In genomic region chr1:59779949-59780348, GRCh38 we compare ENCODE assay signal across 18 cellular contexts. TPM values are rescaled to one million over a fixed set of nuclear protein-coding genes. Genes with fewer than 3 reads are reported as not detected.
A peak's percentile ranks its signal among the peaks of the same experiment; 100 is the strongest.
DNase-seq lines count a peak whose midpoint lies in the region; ATAC-seq, FAIRE-seq and TF ChIP-seq lines count a peak whose summit lies in the region.
"Had no signal": no experiment of that assay in that cellular context is flagged by ENCODE, and none has a peak within 500 bp of the region (broad histone marks: within the 10 kb centered on the region; RNA-seq: fewer than 3 reads in every experiment).

No MANE protein-coding gene starts in this region.

- no peaks in the 10 kb centered on the region for H3K27me3 ChIP-seq in DOHH2 (ENCODE audit: control insufficient read depth, low read length)
- no peaks in the 10 kb centered on the region for H3K27me3 ChIP-seq in keratinocyte (ENCODE audit: control insufficient read depth, extremely low read depth, insufficient read depth, low read length)
- H3K27me3 ChIP-seq: BLaER1 treated with 17β-estradiol and CSF1 and Interleukin-3, amounts not matched to agents 10 nM and 100 nM; heart right ventricle; uterus had no signal

- H3K27ac ChIP-seq in DOHH2 (ENCODE audit: low read depth, low read length) = no peak overlapping the region
- no peak overlapping the region for H3K27ac ChIP-seq in keratinocyte (ENCODE audit: control insufficient read depth, insufficient read depth, low read length)
- H3K27ac ChIP-seq: BLaER1 treated with 17β-estradiol and CSF1 and Interleukin-3, amounts not matched to agents 10 nM and 100 nM; heart right ventricle; uterus had no signal

- H3K9me1 ChIP-seq in keratinocyte (ENCODE audit: control insufficient read depth, extremely low read depth, insufficient read depth, low read length) = no peaks in the 10 kb centered on the region

- CTCF ChIA-PET in activated CD8-positive, alpha-beta T cell treated with anti-CD3 and anti-CD28 coated beads, Interleukin-2, amount 10 ng/mL, durations not matched to agents 7 days and 5 days (lab: Charles Lee) = interaction anchor here (1.0 kb wide), 1 partner anchor 167 kb away, joined by 4 read pairs; no protein-coding TSS in a partner anchor

- no peaks in the 10 kb centered on the region for H3F3A ChIP-seq in DOHH2 (ENCODE audit: control insufficient read depth, insufficient read depth)

- FAIRE-seq in keratinocyte (lab: Jason Lieb, UNC) = no peak

- POLR2A ChIA-PET in activated CD8-positive, alpha-beta T cell treated with anti-CD3 and anti-CD28 coated beads, Interleukin-2, amount 10 ng/mL, durations not matched to agents 7 days and 5 days (lab: Charles Lee) = no interaction called here

- TF ChIP-seq CTCF in DOHH2 (IDR thresholded peaks at IDR 0.05; ENCODE audit: low read depth, low read length, poor library complexity, severe bottlenecking) (peak; percentile 14), HFFc6 (IDR thresholded peaks at IDR 0.05) (peak; percentile 51), keratinocyte (optimal IDR thresholded peaks at IDR 0.05 in 1 of 3, IDR thresholded peaks at IDR 0.05 in 1 of 3, conservative IDR thresholded peaks at IDR 0.05 in 1 of 3; ENCODE audit: extremely low read depth in 1 of 3, insufficient read depth in 2 of 3, low read length in 3 of 3) (peak in 2 of 3 experiments; percentile 9 to 20)

- H3K36me3 ChIP-seq in DOHH2 (ENCODE audit: control insufficient read depth, low read length) (no peaks in the 10 kb centered on the region), keratinocyte (ENCODE audit: control insufficient read depth in 2 of 2, extremely low read depth in 1 of 2, insufficient read depth in 2 of 2, low read length in 2 of 2) (no peaks in the 10 kb centered on the region)
- H3K36me3 ChIP-seq: BLaER1 treated with 17β-estradiol and CSF1 and Interleukin-3, amounts not matched to agents 10 nM and 100 nM; heart right ventricle; uterus had no signal

- H3K9me3 ChIP-seq in DOHH2 (ENCODE audit: control insufficient read depth, insufficient read depth, low read length) (no peaks in the 10 kb centered on the region), keratinocyte (ENCODE audit: control insufficient read depth, low read depth, low read length) (no peaks in the 10 kb centered on the region)
- H3K9me3 ChIP-seq: heart right ventricle, uterus had no signal

- dilution Hi-C loops in keratinocyte (cut with MboI; ENCODE audit: extremely low pct_ligation_motif_present, low sequenced_read_pairs) = no loop called here

- no peaks in the 10 kb centered on the region; the same call in 1 of the 2 replicates for H3K27me3 Mint-ChIP-seq in HFFc6 (ENCODE audit: insufficient read depth)
- H3K27me3 Mint-ChIP-seq in activated CD8-positive, alpha-beta T cell treated with anti-CD3 and anti-CD28 coated beads, Interleukin-2, amount 10 ng/mL, durations not matched to agents 7 days and 5 days (ENCODE audit: low read depth) = peaks cover 3% of the 10 kb centered on the region
- H3K27me3 Mint-ChIP-seq in activated naive CD8-positive, alpha-beta T cell treated with anti-CD3 and anti-CD28 coated beads for 36 hours = no peaks in the 10 kb centered on the region
- H3K27me3 Mint-ChIP-seq: stimulated activated naive B cell treated with anti-CD40 and anti-IgM and Interleukin-4, amounts not matched to agents 10 μg/mL and 1 μg/mL and 100 μg/mL, for 72 hours had no signal

- H3K4me1 Mint-ChIP-seq in HFFc6 (ENCODE audit: low read depth) = peaks cover 21% of the 10 kb centered on the region
- H3K4me1 Mint-ChIP-seq in activated CD8-positive, alpha-beta T cell treated with anti-CD3 and anti-CD28 coated beads, Interleukin-2, amount 10 ng/mL, durations not matched to agents 7 days and 5 days (ENCODE audit: low read depth) = no peaks in the 10 kb centered on the region
- no peaks in the 10 kb centered on the region for H3K4me1 Mint-ChIP-seq in activated naive CD8-positive, alpha-beta T cell treated with anti-CD3 and anti-CD28 coated beads for 36 hours
- H3K4me1 Mint-ChIP-seq: activated naive CD8-positive, alpha-beta T cell treated with anti-CD3 and anti-CD28 coated beads, Interleukin-2, amount 10 ng/mL, durations not matched to agents 7 days and 5 days; naive thymus-derived CD8-positive, alpha-beta T cell; stimulated activated naive B cell treated with anti-CD40 and anti-IgM and Interleukin-4, amounts not matched to agents 10 μg/mL and 1 μg/mL and 100 μg/mL, for 72 hours had no signal

- no peaks in the 10 kb centered on the region for H3K9me2 ChIP-seq in DOHH2 (replicated peaks; ENCODE audit: control insufficient read depth, low read length)

- no peak overlapping the region for H3K9ac ChIP-seq in keratinocyte (ENCODE audit: control insufficient read depth, extremely low read depth, insufficient read depth, low read length)
- H3K9ac ChIP-seq: BLaER1 treated with 17β-estradiol and CSF1 and Interleukin-3, amounts not matched to agents 10 nM and 100 nM had no signal

- H3K4me1 ChIP-seq in DOHH2 (ENCODE audit: control insufficient read depth, low read length) (no peaks in the 10 kb centered on the region), keratinocyte (ENCODE audit: control insufficient read depth, extremely low read depth, insufficient read depth, low read length) (no peaks in the 10 kb centered on the region)
- H3K4me1 ChIP-seq: uterus had no signal

- H4K20me1 ChIP-seq in DOHH2 (ENCODE audit: control insufficient read depth, insufficient read depth, low read depth, low read length) (no peaks in the 10 kb centered on the region), keratinocyte (ENCODE audit: control insufficient read depth, extremely low read depth, insufficient read depth, low read length) (no peaks in the 10 kb centered on the region)
- H4K20me1 ChIP-seq: BLaER1 treated with 17β-estradiol and CSF1 and Interleukin-3, amounts not matched to agents 10 nM and 100 nM had no signal

- ATAC-seq in activated CD8-positive, alpha-beta T cell treated with anti-CD3 and anti-CD28 coated beads, Interleukin-2, amount 10 ng/mL, durations not matched to agents 7 days and 5 days = no peak
- ATAC-seq: activated CD4-positive, CD25-positive, alpha-beta regulatory T cell treated with anti-CD3 and anti-CD28 coated beads, Interleukin-2, amount 50 U/mL, for 24 hours; heart right ventricle; naive thymus-derived CD8-positive, alpha-beta T cell; right cardiac atrium; stimulated activated naive B cell treated with anti-CD40 and anti-IgM and Interleukin-4, amounts not matched to agents 10 μg/mL and 1 μg/mL and 100 μg/mL, for 72 hours had no signal

- no peaks in the 10 kb centered on the region for H3K9me3 Mint-ChIP-seq in HFFc6
- no peaks in the 10 kb centered on the region for H3K9me3 Mint-ChIP-seq in activated CD8-positive, alpha-beta T cell treated with anti-CD3 and anti-CD28 coated beads, Interleukin-2, amount 10 ng/mL, durations not matched to agents 7 days and 5 days (ENCODE audit: insufficient read depth)
- no peaks in the 10 kb centered on the region for H3K9me3 Mint-ChIP-seq in activated naive CD8-positive, alpha-beta T cell treated with anti-CD3 and anti-CD28 coated beads for 36 hours
- H3K9me3 Mint-ChIP-seq: activated naive CD8-positive, alpha-beta T cell treated with anti-CD3 and anti-CD28 coated beads, Interleukin-2, amount 10 ng/mL, durations not matched to agents 7 days and 5 days; naive thymus-derived CD8-positive, alpha-beta T cell; stimulated activated naive B cell treated with anti-CD40 and anti-IgM and Interleukin-4, amounts not matched to agents 10 μg/mL and 1 μg/mL and 100 μg/mL, for 72 hours had no signal

- no peak overlapping the region for H3K4me3 ChIP-seq in DOHH2 (ENCODE audit: low read length)
- H3K4me3 ChIP-seq in keratinocyte (ENCODE audit: control insufficient read depth in 2 of 3, extremely low read depth in 1 of 3, insufficient read depth in 2 of 3, low read depth in 1 of 3, low read length in 3 of 3) = no peak overlapping the region
- H3K4me3 ChIP-seq: BLaER1 treated with 17β-estradiol and CSF1 and Interleukin-3, amounts not matched to agents 10 nM and 100 nM; heart right ventricle; uterus had no signal

- no peak overlapping the region for H3K27ac Mint-ChIP-seq in HFFc6
- no peak overlapping the region for H3K27ac Mint-ChIP-seq in activated CD8-positive, alpha-beta T cell treated with anti-CD3 and anti-CD28 coated beads, Interleukin-2, amount 10 ng/mL, durations not matched to agents 7 days and 5 days
- no peak overlapping the region for H3K27ac Mint-ChIP-seq in activated naive CD8-positive, alpha-beta T cell treated with anti-CD3 and anti-CD28 coated beads for 36 hours
- H3K27ac Mint-ChIP-seq: activated naive CD8-positive, alpha-beta T cell treated with anti-CD3 and anti-CD28 coated beads, Interleukin-2, amount 10 ng/mL, durations not matched to agents 7 days and 5 days; naive thymus-derived CD8-positive, alpha-beta T cell; stimulated activated naive B cell treated with anti-CD40 and anti-IgM and Interleukin-4, amounts not matched to agents 10 μg/mL and 1 μg/mL and 100 μg/mL, for 72 hours had no signal

- no peak overlapping the region for H3K4me3 Mint-ChIP-seq in HFFc6
- no peak overlapping the region for H3K4me3 Mint-ChIP-seq in activated CD8-positive, alpha-beta T cell treated with anti-CD3 and anti-CD28 coated beads, Interleukin-2, amount 10 ng/mL, durations not matched to agents 7 days and 5 days
- no peak overlapping the region for H3K4me3 Mint-ChIP-seq in activated naive CD8-positive, alpha-beta T cell treated with anti-CD3 and anti-CD28 coated beads for 36 hours
- H3K4me3 Mint-ChIP-seq: activated naive CD8-positive, alpha-beta T cell treated with anti-CD3 and anti-CD28 coated beads, Interleukin-2, amount 10 ng/mL, durations not matched to agents 7 days and 5 days; naive thymus-derived CD8-positive, alpha-beta T cell; stimulated activated naive B cell treated with anti-CD40 and anti-IgM and Interleukin-4, amounts not matched to agents 10 μg/mL and 1 μg/mL and 100 μg/mL, for 72 hours had no signal

- no peak overlapping the region for H3K4me2 ChIP-seq in DOHH2 (ENCODE audit: low read length)
- no peak overlapping the region for H3K4me2 ChIP-seq in keratinocyte (ENCODE audit: control insufficient read depth, extremely low read depth, insufficient read depth, low read depth, low read length)
- H3K4me2 ChIP-seq: BLaER1 treated with 17β-estradiol and CSF1 and Interleukin-3, amounts not matched to agents 10 nM and 100 nM had no signal

- no peak overlapping the region for H2AFZ ChIP-seq in keratinocyte (ENCODE audit: control insufficient read depth, low read length)

- no peaks in the 10 kb centered on the region for H3K79me2 ChIP-seq in DOHH2 (ENCODE audit: control insufficient read depth, low read length)
- no peaks in the 10 kb centered on the region for H3K79me2 ChIP-seq in keratinocyte (ENCODE audit: control insufficient read depth, insufficient read depth, low read length)

- H3K36me3 Mint-ChIP-seq in HFFc6 (ENCODE audit: low read depth) = no peaks in the 10 kb centered on the region
- H3K36me3 Mint-ChIP-seq in activated CD8-positive, alpha-beta T cell treated with anti-CD3 and anti-CD28 coated beads, Interleukin-2, amount 10 ng/mL, durations not matched to agents 7 days and 5 days (ENCODE audit: low read depth) = no peaks in the 10 kb centered on the region
- no peaks in the 10 kb centered on the region for H3K36me3 Mint-ChIP-seq in activated naive CD8-positive, alpha-beta T cell treated with anti-CD3 and anti-CD28 coated beads for 36 hours
- H3K36me3 Mint-ChIP-seq: activated naive CD8-positive, alpha-beta T cell treated with anti-CD3 and anti-CD28 coated beads, Interleukin-2, amount 10 ng/mL, durations not matched to agents 7 days and 5 days; naive thymus-derived CD8-positive, alpha-beta T cell; stimulated activated naive B cell treated with anti-CD40 and anti-IgM and Interleukin-4, amounts not matched to agents 10 μg/mL and 1 μg/mL and 100 μg/mL, for 72 hours had no signal

- DNase-seq in HFFc6 (no peak), RPMI7951 (ENCODE audit: low read depth) (peak; percentile 16), keratinocyte (ENCODE audit: low read depth, low spot score) (no peak), NCI-H128 (lab: John Stamatoyannopoulos, UW; ENCODE audit: unreplicated experiment) (no peak), kidney tubule cell (ENCODE audit: low spot score) (no peak)
- DNase-seq in activated CD8-positive, alpha-beta T cell treated with anti-CD3 and anti-CD28 coated beads, Interleukin-2, amount 10 ng/mL, durations not matched to agents 7 days and 5 days = no peak
- DNase-seq in activated naive CD8-positive, alpha-beta T cell treated with anti-CD3 and anti-CD28 coated beads for 36 hours = no peak
- DNase-seq: activated naive CD8-positive, alpha-beta T cell treated with anti-CD3 and anti-CD28 coated beads, Interleukin-2, amount 10 ng/mL, durations not matched to agents 7 days and 5 days; EL; heart right ventricle; NCI-H2029 treated with DMSO at 0.1 percent for 48 hours; right cardiac atrium; stimulated activated naive B cell treated with anti-CD40 and anti-IgM and Interleukin-4, amounts not matched to agents 10 μg/mL and 1 μg/mL and 100 μg/mL, for 72 hours; uterus had no signal

RNA-seq across cellular contexts. Expression of gene HOOK1, which starts 34.8 kb away (rescaled TPM):
- not detected for total RNA-seq in HFFc6 (2021; fragmentation: NEBNext Ultra II Directional; extraction: Animal tissue kit (Norgen Biotek cat#: 25700))
- not detected in 2 replicates for total RNA-seq in RPMI7951 (2014; rRNA removed; shearing (Covaris generic))
- 3.1 to 12.7 TPM (median 11.8 TPM) in 3 replicates for polyA plus RNA-seq in keratinocyte
- polyA plus RNA-seq in keratinocyte (2011; ENCODE audit: low read depth) = 117 TPM
- polyA plus RNA-seq in keratinocyte (2011; cell fraction: cytosol; rRNA removed) = 2.5 and 4.4 TPM in 2 replicates
- 8.2 and 14.0 TPM in 2 replicates for polyA plus RNA-seq in keratinocyte (2011; cell fraction: nucleus; rRNA removed)
- polyA plus RNA-seq in keratinocyte (2012; ENCODE audit: low replicate concordance) = 4.5 and 28.1 TPM in 2 replicates
- 0.10 to 6.2 TPM (median 4.8 TPM) in 3 replicates for polyA minus RNA-seq in keratinocyte
- polyA minus RNA-seq in keratinocyte (2011; cell fraction: cytosol; rRNA and poly(A)+ RNA removed) = 1.7 TPM
- polyA minus RNA-seq in keratinocyte (2011; cell fraction: nucleus; rRNA and poly(A)+ RNA removed) = 6.4 and 12.5 TPM in 2 replicates
- total RNA-seq in activated CD8-positive, alpha-beta T cell treated with anti-CD3 and anti-CD28 coated beads, Interleukin-2, amount 10 ng/mL, durations not matched to agents 7 days and 5 days = 1 to 10 TPM; 4.0 to 6.2 TPM
- 10 to 100 TPM; 12.9 to 14.0 TPM for total RNA-seq in activated naive CD8-positive, alpha-beta T cell treated with anti-CD3 and anti-CD28 coated beads for 36 hours
